Comparison of ENCODE assay signal across 25 cellular contexts in genomic region chr7:47262881-47263280, GRCh38.
"Had no signal": no experiment of that assay in that cellular context is flagged by ENCODE, and none has a peak within 500 bp of the region (broad histone marks: within the 10 kb centered on the region; RNA-seq: fewer than 3 reads in every experiment).

No MANE protein-coding gene starts in this region.

- ATAC-seq: activated CD4-positive, alpha-beta T cell treated with anti-CD3 and anti-CD28 coated beads for 36 hours; activated CD8-positive, alpha-beta T cell treated with anti-CD3 and anti-CD28 coated beads, Interleukin-2, amount 10 ng/mL, durations not matched to agents 7 days and 5 days; activated T-cell treated with anti-CD3 and anti-CD28 coated beads, Interleukin-2, amount 50 U/mL, for 4 hours; activated T-helper 17 cell treated with anti-CD3 and anti-CD28 coated beads, Interleukin-2, amount 50 U/mL, for 72 hours; gastroesophageal sphincter; T-helper 17 cell had no signal

- H3K36me3 ChIP-seq: brain microvascular endothelial cell, esophagus squamous epithelium, gastroesophageal sphincter had no signal

- H3K9me3 ChIP-seq: esophagus squamous epithelium had no signal

- DNase-seq: activated CD4-positive, alpha-beta memory T cell treated with anti-CD3 and anti-CD28 coated beads for 36 hours; activated CD4-positive, alpha-beta T cell treated with anti-CD3 and anti-CD28 coated beads for 36 hours; activated CD4-positive, alpha-beta T cell treated with anti-CD3 and anti-CD28 coated beads, Interleukin-2, amount 10 ng/mL, durations not matched to agents 24 days and 14 days; activated CD4-positive, CD25-positive, alpha-beta regulatory T cell; activated CD4-positive, CD25-positive, alpha-beta regulatory T cell treated with anti-CD3 and anti-CD28 coated beads, Interleukin-2, amount 50 U/mL, for 72 hours; activated CD8-positive, alpha-beta T cell treated with anti-CD3 and anti-CD28 coated beads, Interleukin-2, amount 10 ng/mL, durations not matched to agents 7 days and 5 days; activated effector memory CD4-positive, alpha-beta T cell treated with Interleukin-2 at 50 U/mL for 16 hours; activated gamma-delta T cell treated with Interleukin-2 at 50 U/mL for 16 hours; activated naive CD4-positive, alpha-beta T cell treated with anti-CD3 and anti-CD28 coated beads, Interleukin-2, amount 50 U/mL, for 16 hours; activated naive CD4-positive, alpha-beta T cell treated with Interleukin-2 at 50 U/mL for 16 hours; activated T-cell treated with anti-CD3 and anti-CD28 coated beads, Interleukin-2, amount 50 U/mL, for 4 hours; amniotic stem cell; anterior cingulate cortex; brain microvascular endothelial cell; cortex of kidney; dermis blood vessel endothelial cell; effector CD8-positive, alpha-beta T cell; esophagus squamous epithelium; foreskin melanocyte; T-helper 1 cell; T-helper 17 cell; T1000 had no signal

- H3K27ac ChIP-seq: brain microvascular endothelial cell, epithelial cell of prostate, esophagus squamous epithelium, gastroesophageal sphincter had no signal

- H3K27me3 ChIP-seq: brain microvascular endothelial cell, esophagus squamous epithelium, gastroesophageal sphincter had no signal

- H3K4me3 ChIP-seq: esophagus squamous epithelium, gastroesophageal sphincter had no signal
